Comparison of ENCODE assay signal across 14 cellular contexts in genomic region chr17:82396601-82397435, GRCh38. TPM values are rescaled to one million over a fixed set of nuclear protein-coding genes. Genes with fewer than 3 reads are reported as not detected.
DNase-seq lines count a peak whose midpoint lies in the region; ATAC-seq and TF ChIP-seq lines count a peak whose summit lies in the region.
"Had no signal": no experiment of that assay in that cellular context is flagged by ENCODE, and none has a peak within 500 bp of the region (broad histone marks: within the 10 kb centered on the region; RNA-seq: fewer than 3 reads in every experiment).

No MANE protein-coding gene starts in this region.

- H3K27me3 Mint-ChIP-seq in neural progenitor cell (ENCODE audit: insufficient read depth, low read depth), result peaks cover 7% of the 10 kb centered on the region
- H3K27me3 Mint-ChIP-seq: activated CD4-positive, alpha-beta T cell treated with anti-CD3 and anti-CD28 coated beads for 36 hours had no signal

- ATAC-seq in GM18498 (IDR thresholded peaks at IDR 0.05; ENCODE audit: unreplicated experiment) (no peak), HG02884 (IDR thresholded peaks at IDR 0.05; ENCODE audit: unreplicated experiment) (no peak)
- ATAC-seq: activated CD4-positive, alpha-beta T cell treated with anti-CD3 and anti-CD28 coated beads for 36 hours; upper lobe of right lung had no signal

- no peaks in the 10 kb centered on the region for H4K20me1 ChIP-seq in neural progenitor cell (ENCODE audit: low read depth)

- peak; percentile 85 for DNase-seq in AG08396 (ENCODE audit: low spot score)
- peak; percentile 14 for DNase-seq in HT1080 (ENCODE audit: low read depth)
- peak; percentile 47 to 58 for DNase-seq in T47D (ENCODE audit: low read depth in 1 of 2, low spot score in 1 of 2)
- DNase-seq in neural progenitor cell (ENCODE audit: low spot score), result no peak
- no peak for DNase-seq in esophagus muscularis mucosa (ENCODE audit: extremely low spot score)
- DNase-seq in GM19238 (ENCODE audit: insufficient read length, low spot score), result no peak
- DNase-seq: activated CD4-positive, alpha-beta T cell treated with anti-CD3 and anti-CD28 coated beads for 36 hours; activated naive CD4-positive, alpha-beta T cell treated with anti-CD3 and anti-CD28 coated beads, Interleukin-2, amount 50 U/mL, for 16 hours; upper lobe of right lung had no signal

- H3K4me3 ChIP-seq in neural progenitor cell, result no peak overlapping the region
- no peak overlapping the region for H3K4me3 ChIP-seq in esophagus muscularis mucosa
- H3K4me3 ChIP-seq: upper lobe of right lung had no signal

- no peaks in the 10 kb centered on the region for H3F3A ChIP-seq in neural progenitor cell (ENCODE audit: low read depth)

- no peaks in the 10 kb centered on the region for H3K79me2 ChIP-seq in neural progenitor cell (ENCODE audit: low read depth)
- H3K79me2 ChIP-seq: parathyroid adenoma had no signal

- no peak overlapping the region for H3K4me3 Mint-ChIP-seq in neural progenitor cell
- H3K4me3 Mint-ChIP-seq: activated CD4-positive, alpha-beta T cell treated with anti-CD3 and anti-CD28 coated beads for 36 hours had no signal

- H3K9me3 ChIP-seq in neural progenitor cell (ENCODE audit: low read depth) (no peaks in the 10 kb centered on the region), esophagus muscularis mucosa (no peaks in the 10 kb centered on the region)
- H3K9me3 ChIP-seq: Caco-2, upper lobe of right lung had no signal

- intact Hi-C loops in esophagus muscularis mucosa (cut with DNase I), result no loop called here

- no peak overlapping the region for H3K4me2 ChIP-seq in neural progenitor cell

- peaks cover 7% of the 10 kb centered on the region for H3K4me1 Mint-ChIP-seq in neural progenitor cell

- in situ Hi-C loops in T47D (cut with HindIII; ENCODE audit: low pct_unique_long_range_greater_than_20kb, low sequenced_read_pairs), result no loop called here

- TF ChIP-seq EP300 in esophagus muscularis mucosa (IDR thresholded peaks at IDR 0.05), result no peak

- H3K27ac Mint-ChIP-seq in neural progenitor cell, result peak overlapping the region; percentile 25
- H3K27ac Mint-ChIP-seq: activated CD4-positive, alpha-beta T cell treated with anti-CD3 and anti-CD28 coated beads for 36 hours had no signal

- H3K4me1 ChIP-seq in neural progenitor cell (no peaks in the 10 kb centered on the region), esophagus muscularis mucosa (peaks cover 5 to 37% (median 22%) of the 10 kb centered on the region in 4 donors)
- H3K4me1 ChIP-seq: parathyroid adenoma had no signal

- H2AFZ ChIP-seq in neural progenitor cell (replicated peaks), result no peak overlapping the region
- H2AFZ ChIP-seq: parathyroid adenoma had no signal

- peaks cover 12% of the 10 kb centered on the region for H3K36me3 Mint-ChIP-seq in neural progenitor cell

- H3K9ac ChIP-seq in neural progenitor cell, result no peak overlapping the region
- H3K9ac ChIP-seq: parathyroid adenoma had no signal

- 59% methylated on average over 19 of the region's 19 CpGs for WGBS in esophagus muscularis mucosa

- H3K27me3 ChIP-seq in neural progenitor cell (no peaks in the 10 kb centered on the region), esophagus muscularis mucosa (no peaks in the 10 kb centered on the region)
- H3K27me3 ChIP-seq: upper lobe of right lung had no signal

- H3K9me3 Mint-ChIP-seq in neural progenitor cell, result no peaks in the 10 kb centered on the region

- H3K36me3 ChIP-seq in neural progenitor cell (no peaks in the 10 kb centered on the region), esophagus muscularis mucosa (peaks cover 0 to 80% (median 42%) of the 10 kb centered on the region in 4 donors)

- no peak for TF ChIP-seq POLR2A in esophagus muscularis mucosa (IDR thresholded peaks at IDR 0.05; ENCODE audit: low read depth)

- H3K27ac ChIP-seq in neural progenitor cell (no peak overlapping the region), esophagus muscularis mucosa (replicated peaks in 1 of 4) (peak overlapping the region in 1 of 4 donors; percentile 33)
- H3K27ac ChIP-seq: parathyroid adenoma, upper lobe of right lung had no signal

- TF ChIP-seq CTCF in neural progenitor cell (IDR thresholded peaks at IDR 0.05), result no peak
- TF ChIP-seq CTCF in esophagus muscularis mucosa (IDR thresholded peaks at IDR 0.05), result no peak

RNA-seq across cellular contexts. Expression of gene HEXD, which starts 21.3 kb away (rescaled TPM):
- total RNA-seq in HT1080 (2014; rRNA removed; shearing (Covaris generic)), result 8.0 and 11.5 TPM in 2 replicates
- polyA plus RNA-seq in HT1080 (2015; cell fraction: cytosol; rRNA removed), result 9.3 and 10.6 TPM in 2 replicates
- polyA plus RNA-seq in HT1080 (2015; cell fraction: nucleus; rRNA removed), result 43.2 and 54.6 TPM in 2 replicates
- total RNA-seq in neural progenitor cell (ENCODE audit: low replicate concordance) (22.3 and 41.8 TPM in 2 replicates), esophagus muscularis mucosa (10 to 100 TPM; 15.7 to 27.1 (median 20.6) TPM)

RNA-seq across cellular contexts. Expression of gene OGFOD3, which starts 21.6 kb away (rescaled TPM):
- 40.8 and 45.3 TPM in 2 replicates for total RNA-seq in HT1080 (2014; rRNA removed; shearing (Covaris generic))
- polyA plus RNA-seq in HT1080 (2015; cell fraction: cytosol; rRNA removed), result 42.9 and 43.9 TPM in 2 replicates
- 40.1 and 43.7 TPM in 2 replicates for polyA plus RNA-seq in HT1080 (2015; cell fraction: nucleus; rRNA removed)
- 26.8 and 34.2 TPM in 2 replicates for total RNA-seq in neural progenitor cell (ENCODE audit: low replicate concordance)
- 10 to 100 TPM; 21.6 to 35.3 (median 28.5) TPM for total RNA-seq in esophagus muscularis mucosa

RNA-seq across cellular contexts. Expression of gene UTS2R, which starts 25.3 kb away (rescaled TPM):
- not detected in 2 replicates for total RNA-seq in HT1080 (2014; rRNA removed; shearing (Covaris generic))
- not detected in 2 replicates for polyA plus RNA-seq in HT1080 (2015; cell fraction: cytosol; rRNA removed)
- 0.10 TPM in 1 of 2 replicates, not detected in the other for polyA plus RNA-seq in HT1080 (2015; cell fraction: nucleus; rRNA removed)
- total RNA-seq in neural progenitor cell (ENCODE audit: low replicate concordance) (0.46 TPM in 1 of 2 replicates, not detected in the other), esophagus muscularis mucosa (not detected)
- total RNA-seq: activated CD4-positive, alpha-beta T cell treated with anti-CD3 and anti-CD28 coated beads for 36 hours; kidney epithelial cell; upper lobe of right lung had no signal

RNA-seq across cellular contexts. Expression of gene TEX19, which starts 37.8 kb away (rescaled TPM):
- total RNA-seq in HT1080 (2014; rRNA removed; shearing (Covaris generic)), result 1.4 and 2.1 TPM in 2 replicates
- polyA plus RNA-seq in HT1080 (2015; cell fraction: cytosol; rRNA removed), result 6.8 and 7.9 TPM in 2 replicates
- polyA plus RNA-seq in HT1080 (2015; cell fraction: nucleus; rRNA removed), result 3.3 and 3.7 TPM in 2 replicates
- 0.19 TPM in 1 of 2 replicates, not detected in the other for total RNA-seq in neural progenitor cell (ENCODE audit: low replicate concordance)
- total RNA-seq in esophagus muscularis mucosa, result not detected
- total RNA-seq: activated CD4-positive, alpha-beta T cell treated with anti-CD3 and anti-CD28 coated beads for 36 hours; kidney epithelial cell; upper lobe of right lung had no signal

RNA-seq across cellular contexts. Expression of gene CYBC1, which starts 53.7 kb away (rescaled TPM):
- 38.2 and 39.6 TPM in 2 replicates for total RNA-seq in HT1080 (2014; rRNA removed; shearing (Covaris generic))
- polyA plus RNA-seq in HT1080 (2015; cell fraction: cytosol; rRNA removed), result 49.3 and 50.5 TPM in 2 replicates
- 82.2 and 88.7 TPM in 2 replicates for polyA plus RNA-seq in HT1080 (2015; cell fraction: nucleus; rRNA removed)
- 75.1 and 87.9 TPM in 2 replicates for total RNA-seq in neural progenitor cell (ENCODE audit: low replicate concordance)
- total RNA-seq in esophagus muscularis mucosa, result 10 to 100 TPM; 40.7 to 78.3 (median 69.7) TPM

Comparison
In these comparisons a context has a peak if more than half of its experiments do, and no peak if none do; other contexts are left out.
1. DNase-seq: peak in AG08396 (single experiment), HT1080 (single experiment) and T47D (2 of 2); none in neural progenitor cell (single experiment), esophagus muscularis mucosa (single experiment) and GM19238 (single experiment).